In the genomic region with DNA sequence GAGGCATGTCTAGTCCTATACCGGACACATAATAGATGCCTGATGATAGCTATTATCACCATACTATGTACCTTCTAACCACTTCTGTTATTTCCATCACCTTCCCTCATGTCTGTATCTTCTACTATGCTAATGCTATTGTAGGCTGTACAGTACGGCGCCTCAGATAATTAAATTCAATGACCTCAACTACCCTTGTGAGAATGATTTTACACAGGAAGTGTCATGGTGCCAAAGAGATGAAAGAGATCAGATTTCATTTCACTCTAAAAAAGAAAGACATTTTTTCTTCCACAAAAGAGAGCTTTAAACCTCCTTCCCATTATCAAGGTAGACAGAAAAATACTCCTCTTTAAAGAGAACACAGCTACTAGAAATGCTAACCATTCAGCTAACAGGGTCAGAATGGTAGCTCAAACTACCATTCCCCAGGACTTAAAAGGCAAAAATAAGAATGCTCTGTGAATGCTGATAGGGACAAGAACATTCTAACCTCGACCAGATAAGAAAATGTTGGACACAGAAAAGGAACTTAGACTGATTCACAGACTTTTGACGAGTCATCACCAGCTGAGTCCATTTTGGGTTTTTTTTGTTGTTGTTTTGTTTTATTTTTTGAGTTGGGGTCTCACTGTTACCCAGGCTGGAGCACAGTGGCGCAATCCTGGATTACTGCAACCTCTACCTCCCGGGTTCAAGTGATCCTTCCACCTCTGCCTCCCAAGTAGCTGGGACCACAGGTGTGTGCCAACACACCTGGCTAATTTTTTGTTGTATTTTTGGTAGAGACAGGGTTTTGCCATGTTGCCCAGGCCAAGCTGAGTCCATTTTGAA, we compare ENCODE assay signal across 12 cellular contexts.
DNase-seq lines count a peak whose midpoint lies in the region; ATAC-seq and TF ChIP-seq lines count a peak whose summit lies in the region.
"Had no signal": no experiment of that assay in that cellular context is flagged by ENCODE, and none has a peak within 500 bp of the region (broad histone marks: within the 10 kb centered on the region; RNA-seq: fewer than 3 reads in every experiment).

No MANE protein-coding gene starts in this region.

- POLR2A ChIA-PET in activated CD4-positive, alpha-beta memory T cell treated with anti-CD3 and anti-CD28 coated beads for 36 hours (lab: Charles Lee) = no interaction called here

- H3K9me3 ChIP-seq in mucosa of descending colon = no peaks in the 10 kb centered on the region

- H3K36me3 Mint-ChIP-seq in activated CD4-positive, alpha-beta memory T cell treated with anti-CD3 and anti-CD28 coated beads for 36 hours = no peaks in the 10 kb centered on the region

- intact Hi-C loops in mucosa of descending colon (cut with DNase I, micrococcal nuclease) = no loop called here
- intact Hi-C loops in activated CD4-positive, alpha-beta memory T cell treated with anti-CD3 and anti-CD28 coated beads for 36 hours (cut with micrococcal nuclease) = no loop called here

- no peaks in the 10 kb centered on the region for H3K36me3 ChIP-seq in mucosa of descending colon (ENCODE audit: low read depth)

- no peaks in the 10 kb centered on the region for H3K9me3 Mint-ChIP-seq in activated CD4-positive, alpha-beta memory T cell treated with anti-CD3 and anti-CD28 coated beads for 36 hours
- H3K9me3 Mint-ChIP-seq: activated T-helper 17 cell treated with anti-CD3 and anti-CD28 coated beads, Interleukin-2, amount 50 U/mL, for 72 hours had no signal

- H3K4me1 ChIP-seq in mucosa of descending colon (ENCODE audit: low read depth) = peaks cover 6% of the 10 kb centered on the region

- TF ChIP-seq CTCF in astrocyte of the cerebellum (IDR thresholded peaks at IDR 0.05; ENCODE audit: low read depth, low read length, missing control alignments) (no peak), mucosa of descending colon (IDR thresholded peaks at IDR 0.05) (no peak)

- no peak overlapping the region for H3K4me3 Mint-ChIP-seq in activated CD4-positive, alpha-beta memory T cell treated with anti-CD3 and anti-CD28 coated beads for 36 hours
- H3K4me3 Mint-ChIP-seq: activated T-helper 17 cell treated with anti-CD3 and anti-CD28 coated beads, Interleukin-2, amount 50 U/mL, for 72 hours had no signal

- no peak overlapping the region for H3K27ac Mint-ChIP-seq in activated CD4-positive, alpha-beta memory T cell treated with anti-CD3 and anti-CD28 coated beads for 36 hours
- H3K27ac Mint-ChIP-seq: activated T-helper 17 cell treated with anti-CD3 and anti-CD28 coated beads, Interleukin-2, amount 50 U/mL, for 72 hours had no signal

- H3K4me3 ChIP-seq in astrocyte of the cerebellum (ENCODE audit: low read depth, low read length) = no peak overlapping the region
- no peak overlapping the region for H3K4me3 ChIP-seq in mucosa of descending colon

- in situ Hi-C loops in astrocyte of the cerebellum (cut with HindIII; ENCODE audit: low sequenced_read_pairs) = no loop called here

- peaks cover 3% of the 10 kb centered on the region for H3K27me3 Mint-ChIP-seq in activated CD4-positive, alpha-beta memory T cell treated with anti-CD3 and anti-CD28 coated beads for 36 hours
- H3K27me3 Mint-ChIP-seq: activated T-helper 17 cell treated with anti-CD3 and anti-CD28 coated beads, Interleukin-2, amount 50 U/mL, for 72 hours had no signal

- H3K4me1 Mint-ChIP-seq in activated CD4-positive, alpha-beta memory T cell treated with anti-CD3 and anti-CD28 coated beads for 36 hours (ENCODE audit: low read depth) = no peaks in the 10 kb centered on the region

- CTCF ChIA-PET in activated CD4-positive, alpha-beta memory T cell treated with anti-CD3 and anti-CD28 coated beads for 36 hours (lab: Charles Lee) = interaction anchor here (0.7 kb wide), 2 partner anchors 158 to 198 kb away, joined by 3 to 4 read pairs; no protein-coding TSS in a partner anchor

- DNase-seq in ELR (ENCODE audit: low read depth) (peak; percentile 13), NCI-H146 (lab: John Stamatoyannopoulos, UW) (peak; percentile 61), astrocyte of the cerebellum (ENCODE audit: low read depth) (peak; percentile 33), mucosa of descending colon (no peak), hepatic stellate cell (ENCODE audit: low spot score) (no peak)
- no peak for DNase-seq in activated CD4-positive, alpha-beta memory T cell treated with anti-CD3 and anti-CD28 coated beads for 36 hours
- DNase-seq: Calu3, mesendoderm had no signal

- peak; percentile 9 for ATAC-seq in mucosa of descending colon
- no peak for ATAC-seq in GM21390 (IDR thresholded peaks at IDR 0.05; ENCODE audit: unreplicated experiment)
- ATAC-seq in HG03139 (IDR thresholded peaks at IDR 0.05; ENCODE audit: unreplicated experiment) = no peak
- ATAC-seq: Panc1 had no signal

Comparison
In these comparisons a context has a peak if more than half of its experiments do, and no peak if none do; other contexts are left out.
1. DNase-seq: peak in ELR (single experiment), NCI-H146 (single experiment) and astrocyte of the cerebellum (single experiment); none in mucosa of descending colon (0 of 3), hepatic stellate cell (single experiment) and activated CD4-positive, alpha-beta memory T cell treated with anti-CD3 and anti-CD28 coated beads for 36 hours (single experiment).